Comparison of ENCODE assay signal across 9 cellular contexts in the genomic region with DNA sequence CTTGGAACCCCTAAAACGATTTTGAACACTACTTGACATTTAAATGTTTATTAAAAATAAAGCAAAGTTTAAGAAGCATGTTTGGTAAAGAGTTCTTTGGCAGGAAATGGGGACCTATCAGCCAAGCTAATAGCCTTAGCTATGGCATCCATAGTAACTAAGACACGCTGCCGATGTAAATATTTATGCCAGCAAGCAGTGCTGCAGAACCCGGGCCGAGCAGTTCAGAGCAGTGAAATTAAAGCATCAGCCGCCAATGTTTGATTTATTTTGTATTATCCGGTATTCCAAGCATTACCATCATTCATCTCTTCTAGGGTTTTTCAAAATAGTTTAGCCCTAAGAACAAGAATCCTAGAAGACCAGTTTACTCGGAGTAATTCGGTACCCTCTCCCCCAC.
DNase-seq lines count a peak whose midpoint lies in the region; ATAC-seq and TF ChIP-seq lines count a peak whose summit lies in the region.
"Had no signal": no experiment of that assay in that cellular context is flagged by ENCODE, and none has a peak within 500 bp of the region (broad histone marks: within the 10 kb centered on the region; RNA-seq: fewer than 3 reads in every experiment).

No MANE protein-coding gene starts in this region.

- H3K9me3 Mint-ChIP-seq in activated naive CD4-positive, alpha-beta T cell treated with anti-CD3 and anti-CD28 coated beads, Interleukin-2, amount 50 U/mL, for 24 hours: no peaks in the 10 kb centered on the region
- H3K9me3 Mint-ChIP-seq in activated naive CD8-positive, alpha-beta T cell (ENCODE audit: low read depth): no peaks in the 10 kb centered on the region

- TF ChIP-seq POLR2A in transverse colon (IDR thresholded peaks at IDR 0.05): no peak

- peaks cover 15% of the 10 kb centered on the region for H3K36me3 Mint-ChIP-seq in activated naive CD4-positive, alpha-beta T cell treated with anti-CD3 and anti-CD28 coated beads, Interleukin-2, amount 50 U/mL, for 24 hours
- H3K36me3 Mint-ChIP-seq in activated naive CD8-positive, alpha-beta T cell: peaks cover 18% of the 10 kb centered on the region

- no peak for TF ChIP-seq CTCF in lower lobe of right lung (IDR thresholded peaks at IDR 0.05)
- TF ChIP-seq CTCF in transverse colon (IDR thresholded peaks at IDR 0.05): no peak

- WGBS in transverse colon (ENCODE audit: low coverage in 1 of 2), 2 donors: 35 to 45% methylated on average over 9 of the region's 9 CpGs

- H3K4me1 Mint-ChIP-seq in activated naive CD4-positive, alpha-beta T cell treated with anti-CD3 and anti-CD28 coated beads, Interleukin-2, amount 50 U/mL, for 24 hours: peaks cover 75% of the 10 kb centered on the region
- H3K4me1 Mint-ChIP-seq in activated naive CD8-positive, alpha-beta T cell (ENCODE audit: low read depth): peaks cover 88% of the 10 kb centered on the region

- H3K4me3 ChIP-seq in lower lobe of right lung (peak overlapping the region; percentile 34), transverse colon (peak overlapping the region in 3 of 4 donors; percentile 3 to 30 (median 12))

- H3K27ac Mint-ChIP-seq in activated naive CD4-positive, alpha-beta T cell treated with anti-CD3 and anti-CD28 coated beads, Interleukin-2, amount 50 U/mL, for 24 hours: peak overlapping the region; percentile 98
- H3K27ac Mint-ChIP-seq in activated naive CD8-positive, alpha-beta T cell: peak overlapping the region; percentile 99

- no peak for DNase-seq in activated naive CD4-positive, alpha-beta T cell (lab: John Stamatoyannopoulos, UW)
- DNase-seq in lower lobe of right lung (no peak), transverse colon (no peak), kidney glomerular epithelial cell (lab: John Stamatoyannopoulos, UW) (no peak)
- DNase-seq: KBM-7 had no signal

- H3K4me1 ChIP-seq in lower lobe of right lung (peaks cover 58% of the 10 kb centered on the region), transverse colon (peaks cover 5 to 58% (median 15%) of the 10 kb centered on the region in 4 donors)

- in situ Hi-C loops in transverse colon (cut with MboI; ENCODE audit: low pct_ligation_motif_present in 1 of 4, low pct_unique_long_range_greater_than_20kb in 1 of 4, low sequenced_read_pairs in 3 of 4): no loop called here

- no peak for TF ChIP-seq EP300 in transverse colon (IDR thresholded peaks at IDR 0.05; ENCODE audit: low read depth)

- H3K27ac ChIP-seq in lower lobe of right lung: peak overlapping the region; percentile 87
- H3K27ac ChIP-seq in transverse colon: peak overlapping the region; percentile 80 to 93 (median 88)

- peaks cover 7% of the 10 kb centered on the region for H3K36me3 ChIP-seq in lower lobe of right lung
- H3K36me3 ChIP-seq in transverse colon: no peaks in the 10 kb centered on the region

- H3K27me3 ChIP-seq in lower lobe of right lung (ENCODE audit: low read depth) (no peaks in the 10 kb centered on the region), transverse colon (no peaks in the 10 kb centered on the region)

- intact Hi-C loops in lower lobe of right lung (cut with DNase I): no loop called here
- intact Hi-C loops in transverse colon (cut with DNase I; ENCODE audit: low total_unique reads): no loop called here

- peak overlapping the region; percentile 82 for H3K4me3 Mint-ChIP-seq in activated naive CD4-positive, alpha-beta T cell treated with anti-CD3 and anti-CD28 coated beads, Interleukin-2, amount 50 U/mL, for 24 hours
- peak overlapping the region; percentile 88 for H3K4me3 Mint-ChIP-seq in activated naive CD8-positive, alpha-beta T cell

- no peaks in the 10 kb centered on the region for H3K9me3 ChIP-seq in lower lobe of right lung
- H3K9me3 ChIP-seq in transverse colon: no peaks in the 10 kb centered on the region

- ATAC-seq in lower lobe of right lung (no peak), HG03457 (IDR thresholded peaks at IDR 0.05; ENCODE audit: unreplicated experiment) (no peak)
- ATAC-seq in activated CD4-positive, CD25-positive, alpha-beta regulatory T cell treated with anti-CD3 and anti-CD28 coated beads, Interleukin-2, amount 50 U/mL, for 24 hours: no peak

- H3K27me3 Mint-ChIP-seq in activated naive CD4-positive, alpha-beta T cell treated with anti-CD3 and anti-CD28 coated beads, Interleukin-2, amount 50 U/mL, for 24 hours: no peaks in the 10 kb centered on the region
- no peaks in the 10 kb centered on the region for H3K27me3 Mint-ChIP-seq in activated naive CD8-positive, alpha-beta T cell
